Comparison of ENCODE assay signal across 8 cellular contexts in the genomic region with DNA sequence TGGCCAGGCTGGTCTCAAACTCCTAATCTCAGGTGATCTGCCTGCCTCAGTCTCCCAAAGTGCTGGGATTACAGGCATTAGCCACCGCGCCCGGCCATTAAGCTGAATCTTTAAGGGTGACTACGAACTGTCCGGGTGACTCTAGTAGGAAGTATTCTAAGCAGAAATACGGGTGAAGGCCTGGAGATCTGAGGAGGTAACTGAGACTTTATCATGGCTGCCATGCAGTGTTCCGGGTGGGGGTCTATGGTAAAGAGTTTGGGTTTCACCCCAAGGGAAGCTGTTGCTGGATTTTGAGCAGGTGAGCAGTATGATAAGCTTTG.
"Had no signal": no experiment of that assay in that cellular context is flagged by ENCODE, and none has a peak within 500 bp of the region (broad histone marks: within the 10 kb centered on the region; RNA-seq: fewer than 3 reads in every experiment).

No MANE protein-coding gene starts in this region.

- H3K36me3 Mint-ChIP-seq: IgD-negative memory B cell had no signal

- H3K4me3 Mint-ChIP-seq: GM23338, H9, IgD-negative memory B cell had no signal

- H3K9me3 Mint-ChIP-seq: GM23338, H9, IgD-negative memory B cell had no signal

- H3K4me1 Mint-ChIP-seq: IgD-negative memory B cell had no signal

- FAIRE-seq: H1, H54, HTR-8/SVneo had no signal

- H3K27ac Mint-ChIP-seq: GM23338, H9, IgD-negative memory B cell had no signal

- H3K4me2 ChIP-seq: GM23338 had no signal

- DNase-seq: H9, HCEC 1CT, KG1 had no signal

- ATAC-seq: GM23338 had no signal

- H3K4me3 ChIP-seq: GM23338 had no signal
